11 cellular contexts compared by ENCODE assay signal in the genomic region with DNA sequence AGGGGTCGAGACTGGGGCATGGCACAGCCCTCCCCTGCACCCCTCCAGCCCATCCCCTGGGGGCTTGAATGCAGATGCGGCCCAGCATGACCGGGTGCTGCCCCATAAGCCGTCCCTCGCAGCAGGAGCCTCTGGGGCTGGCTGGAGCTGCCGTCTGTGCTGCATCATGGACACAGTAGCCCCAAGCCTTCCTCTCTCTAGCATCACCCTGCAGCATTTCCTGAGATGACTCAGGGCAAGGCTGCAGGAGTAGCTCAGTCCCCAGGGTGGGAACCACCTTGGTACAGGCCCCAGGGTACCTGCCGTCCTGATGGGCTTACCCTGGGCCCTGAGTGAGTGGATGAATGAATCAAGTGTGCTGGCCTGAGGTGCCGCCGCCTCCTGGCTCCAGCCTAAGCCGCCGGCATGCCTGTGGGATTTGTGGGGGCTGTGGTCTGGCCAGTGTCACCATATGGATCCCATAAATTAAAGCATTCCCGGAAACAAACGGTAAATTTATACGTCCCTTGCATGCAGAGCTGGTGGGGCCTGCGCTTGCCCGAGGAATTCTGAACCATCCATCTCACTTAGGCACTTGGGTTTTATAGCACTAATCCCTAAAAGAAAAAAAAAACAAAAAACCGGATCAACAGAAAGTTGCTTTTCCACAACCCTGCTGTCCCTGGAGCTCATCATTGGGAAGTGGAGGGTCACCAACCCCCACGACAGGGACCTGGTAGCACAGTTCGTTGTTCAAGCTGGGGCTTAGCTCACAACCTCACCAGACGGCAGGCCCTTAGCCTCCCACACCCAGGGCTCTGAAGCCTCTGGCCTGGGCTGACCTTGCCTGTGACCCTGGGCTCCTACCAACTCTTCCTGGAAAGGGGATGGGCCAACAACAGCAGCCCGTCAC.
A peak's percentile ranks its signal among the peaks of the same experiment; 100 is the strongest.
DNase-seq lines count a peak whose midpoint lies in the region; ATAC-seq and TF ChIP-seq lines count a peak whose summit lies in the region.
"Had no signal": no experiment of that assay in that cellular context is flagged by ENCODE, and none has a peak within 500 bp of the region (broad histone marks: within the 10 kb centered on the region; RNA-seq: fewer than 3 reads in every experiment).

No MANE protein-coding gene starts in this region.

- H3K27ac ChIP-seq in RWPE1 (peak overlapping the region; percentile 89), sigmoid colon (peak overlapping the region in 3 of 4 donors; percentile 74 to 80 (median 76))
- H3K27ac ChIP-seq: heart right ventricle, tibial artery had no signal

- peak; percentile 70 for DNase-seq in GF-D8 (lab: John Stamatoyannopoulos, UW)
- DNase-seq in RWPE1 (ENCODE audit: low spot score): peak; percentile 78
- no peak for DNase-seq in sigmoid colon
- no peak for DNase-seq in globus pallidus (ENCODE audit: low spot score)
- no peak for DNase-seq in NCI-H2107 (lab: John Stamatoyannopoulos, UW)
- no peak for DNase-seq in activated effector memory CD4-positive, alpha-beta T cell treated with anti-CD3 and anti-CD28 coated beads, Interleukin-2, amount 50 U/mL, for 16 hours
- DNase-seq: heart right ventricle, RPMI8226, tibial artery had no signal

- no peaks in the 10 kb centered on the region for H3K36me3 ChIP-seq in sigmoid colon
- H3K36me3 ChIP-seq: heart right ventricle, tibial artery had no signal

- H3K4me1 ChIP-seq in sigmoid colon: peaks cover 0 to 78% (median 70%) of the 10 kb centered on the region in 4 donors

- H3K4me3 ChIP-seq in sigmoid colon: no peak overlapping the region
- H3K4me3 ChIP-seq: heart right ventricle, tibial artery had no signal

- no peaks in the 10 kb centered on the region for H3K27me3 ChIP-seq in sigmoid colon
- H3K27me3 ChIP-seq: heart right ventricle, tibial artery had no signal

- CTCF ChIA-PET in RWPE1 (lab: Yijun Ruan, JAX): interaction anchor here (0.6 to 1.4 kb wide), 6 partner anchors 16 to 240 kb away, joined by 3 to 4 read pairs (median 3); no protein-coding TSS in a partner anchor

- intact Hi-C loops in sigmoid colon (cut with DNase I): loop anchor here (5.0 kb wide), 1 partner anchor 33 kb away; no protein-coding TSS in a partner anchor

- TF ChIP-seq EP300 in sigmoid colon (IDR thresholded peaks at IDR 0.05): no peak

- no peak for TF ChIP-seq CTCF in RWPE1 (conservative IDR thresholded peaks at IDR 0.05; ENCODE audit: low read depth)
- TF ChIP-seq CTCF in sigmoid colon (IDR thresholded peaks at IDR 0.05): no peak

- no peaks in the 10 kb centered on the region for H3K9me3 ChIP-seq in sigmoid colon
- H3K9me3 ChIP-seq: tibial artery had no signal

- 68 to 76% methylated on average over 21 of the region's 21 CpGs for WGBS in sigmoid colon, 2 donors

- POLR2A ChIA-PET in RWPE1 (lab: Yijun Ruan, JAX; ENCODE audit: low non-redundant PET): no interaction called here

- ATAC-seq in esophagus mucosa (peak; percentile 50), HG02588 (IDR thresholded peaks at IDR 0.05; ENCODE audit: unreplicated experiment) (no peak)

- TF ChIP-seq POLR2A in sigmoid colon (IDR thresholded peaks at IDR 0.05): no peak

Comparison
In these comparisons a context has a peak if more than half of its experiments do, and no peak if none do; other contexts are left out.
1. DNase-seq: peak in GF-D8 (single experiment) and RWPE1 (single experiment); none in sigmoid colon (single experiment), globus pallidus (single experiment), NCI-H2107 (single experiment) and activated effector memory CD4-positive, alpha-beta T cell treated with anti-CD3 and anti-CD28 coated beads, Interleukin-2, amount 50 U/mL, for 16 hours (single experiment).